In the genomic region with DNA sequence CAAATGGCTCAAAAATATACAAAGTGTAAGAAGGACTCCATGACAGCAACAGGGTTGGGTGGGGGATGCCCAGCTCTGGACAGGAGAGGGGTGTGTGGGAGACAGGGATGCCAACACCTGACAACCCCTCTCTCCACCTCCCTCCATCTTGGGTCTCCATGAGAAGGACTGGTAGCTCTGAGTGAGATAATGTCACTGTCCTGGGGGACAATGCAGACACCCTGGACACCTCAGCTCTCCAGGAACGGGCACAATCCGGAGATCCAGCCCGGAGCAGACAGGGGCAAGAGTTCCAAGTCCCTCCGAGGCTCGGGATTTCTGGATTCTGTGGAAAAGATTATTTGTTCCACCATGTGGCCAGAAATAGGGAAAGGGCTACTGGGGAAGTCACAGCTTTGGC, we compare ENCODE assay signal across 19 cellular contexts.
DNase-seq lines count a peak whose midpoint lies in the region; ATAC-seq and TF ChIP-seq lines count a peak whose summit lies in the region.
"Had no signal": no experiment of that assay in that cellular context is flagged by ENCODE, and none has a peak within 500 bp of the region (broad histone marks: within the 10 kb centered on the region; RNA-seq: fewer than 3 reads in every experiment).

No MANE protein-coding gene starts in this region.

- H3K36me3 ChIP-seq in IMR-90 (ENCODE audit: control insufficient read depth, insufficient read depth, low read length) (no peaks in the 10 kb centered on the region), mesenchymal stem cell (ENCODE audit: control insufficient read depth in 1 of 2, insufficient read depth in 2 of 2, low read depth in 1 of 2, low read length in 2 of 2) (peaks cover 0 to 20% of the 10 kb centered on the region in 2 experiments)

- BruUV-seq in IMR-90 (replicated peaks; lab: Mats Ljungman, UMichigan) = no TSS peak

- no peak overlapping the region for H2BK12ac ChIP-seq in mesenchymal stem cell (ENCODE audit: low read length in 2 of 2)

- no peak overlapping the region for H4K5ac ChIP-seq in IMR-90 (ENCODE audit: low read depth, low read length)

- POLR2A ChIA-PET in IMR-90 (lab: Charles Lee; ENCODE audit: unreplicated experiment) = no interaction called here

- WGBS in IMR-90 (ENCODE audit: extremely low coverage in 2 of 2, insufficient read length in 1 of 2), 2 experiments = no CpG with 5 or more reads among the region's 5 CpGs
- WGBS in mesenchymal stem cell = 100% methylated on average over 2 of the region's 5 CpGs

- H3K27ac ChIP-seq in IMR-90 (ENCODE audit: insufficient read depth, low read length) = no peak overlapping the region
- no peak overlapping the region for H3K27ac ChIP-seq in mesenchymal stem cell (ENCODE audit: low read length, poor library complexity, severe bottlenecking)
- H3K27ac ChIP-seq: 22Rv1 had no signal

- no peak overlapping the region for H2AK9ac ChIP-seq in IMR-90 (replicated peaks; ENCODE audit: low read depth, low read length, poor library complexity)

- H2AK5ac ChIP-seq in IMR-90 (ENCODE audit: low read depth, low read length) (peak overlapping the region; percentile 17; the same call in 1 of the 2 replicates), mesenchymal stem cell (ENCODE audit: low read length, severe bottlenecking) (no peak overlapping the region)

- no peak overlapping the region for H2BK20ac ChIP-seq in IMR-90 (ENCODE audit: low read depth, low read length)

- CTCF ChIA-PET in IMR-90 (lab: Yijun Ruan, JAX) = no interaction called here

- TF ChIP-seq CTCF in IMR-90 (conservative IDR thresholded peaks at IDR 0.05; ENCODE audit: low read depth, low read length) = no peak
- no peak for TF ChIP-seq CTCF in type B pancreatic cell (conservative IDR thresholded peaks at IDR 0.05)

- H3K79me1 ChIP-seq in IMR-90 (ENCODE audit: low read depth in 1 of 2, low read length in 2 of 2) = peaks cover 0 to 20% of the 10 kb centered on the region in 2 experiments; a peak in 2 of 4 replicates
- H3K79me1 ChIP-seq in mesenchymal stem cell (replicated peaks; ENCODE audit: low read length, poor library complexity, severe bottlenecking) = peaks cover 48% of the 10 kb centered on the region

- no peak overlapping the region for H3K27ac Mint-ChIP-seq in type B pancreatic cell
- H3K27ac Mint-ChIP-seq: CD14-positive monocyte had no signal

- H4K20me1 ChIP-seq in IMR-90 (ENCODE audit: insufficient read depth, low read length) = peaks cover 39% of the 10 kb centered on the region

- no peak for TF ChIP-seq RAD21 in IMR-90 (IDR thresholded peaks at IDR 0.05; ENCODE audit: low read length)

- no peak for TF ChIP-seq POLR2A in IMR-90 (IDR thresholded peaks at IDR 0.05; ENCODE audit: low read depth, low read length)

- H3K9me3 ChIP-seq in IMR-90 (ENCODE audit: control insufficient read depth, insufficient read depth, low read length) = peaks cover 3% of the 10 kb centered on the region
- H3K9me3 ChIP-seq in mesenchymal stem cell (ENCODE audit: control insufficient read depth, low read length) = peaks cover 4% of the 10 kb centered on the region

- H4K91ac ChIP-seq in IMR-90 (ENCODE audit: insufficient read depth, low read depth, low read length) (no peak overlapping the region), mesenchymal stem cell (ENCODE audit: low read length) (no peak overlapping the region)

- no peaks in the 10 kb centered on the region for H3K27me3 Mint-ChIP-seq in type B pancreatic cell

- peaks cover 6% of the 10 kb centered on the region for H3K4me1 Mint-ChIP-seq in type B pancreatic cell (ENCODE audit: unreplicated experiment)
- H3K4me1 Mint-ChIP-seq: CD14-positive monocyte had no signal

- peaks cover 5% of the 10 kb centered on the region for H3K9me3 Mint-ChIP-seq in type B pancreatic cell

- ATAC-seq in IMR-90 (ENCODE audit: low read depth) = no peak

- no peak overlapping the region for H3K56ac ChIP-seq in IMR-90 (ENCODE audit: extremely low read depth, insufficient read depth, low read length)

- no peaks in the 10 kb centered on the region for H3K36me3 Mint-ChIP-seq in type B pancreatic cell
- H3K36me3 Mint-ChIP-seq: CD14-positive monocyte had no signal

- H3K4me1 ChIP-seq in IMR-90 (ENCODE audit: control insufficient read depth, insufficient read depth, low read length) = peaks cover 11% of the 10 kb centered on the region
- peaks cover 10% of the 10 kb centered on the region for H3K4me1 ChIP-seq in mesenchymal stem cell (ENCODE audit: control insufficient read depth, insufficient read depth, low read depth, low read length)

- H3K4me2 ChIP-seq in IMR-90 (ENCODE audit: low read depth, low read length) = no peak overlapping the region
- no peak overlapping the region for H3K4me2 ChIP-seq in mesenchymal stem cell (ENCODE audit: low read length, poor library complexity, severe bottlenecking)

- H2AFZ ChIP-seq in IMR-90 (replicated peaks; ENCODE audit: low read length, poor library complexity) (no peak overlapping the region), mesenchymal stem cell (ENCODE audit: low read depth, low read length) (no peak overlapping the region)

- H3K18ac ChIP-seq in IMR-90 (ENCODE audit: low read depth, low read length) (no peak overlapping the region), mesenchymal stem cell (ENCODE audit: low read depth in 1 of 2, low read length in 2 of 2) (no peak overlapping the region)

- DNase-seq in activated CD4-positive, CD25-positive, alpha-beta regulatory T cell treated with anti-CD3 and anti-CD28 coated beads, Interleukin-2, amount 50 U/mL, for 72 hours = peak; percentile 2
- DNase-seq in activated CD4-positive, CD25-positive, alpha-beta regulatory T cell (lab: John Stamatoyannopoulos, UW) = no peak
- DNase-seq in IMR-90 (no peak), posterior vena cava (ENCODE audit: low spot score) (peak; percentile 24), type B pancreatic cell (ENCODE audit: extremely low spot score, unreplicated experiment) (peak; percentile 42), mesenchymal stem cell (no peak), cerebellar cortex (ENCODE audit: low spot score) (no peak), SHP77 (lab: John Stamatoyannopoulos, UW) (no peak)
- DNase-seq: DMS79, GOT3, NCI-H1092 treated with DMSO at 0.1 percent for 48 hours, NCI-H146, NCI-H2029 treated with DMSO at 0.1 percent for 48 hours, NCI-H2171 treated with DMSO at 0.1 percent for 48 hours, OCI-M1, SHP77 treated with DMSO at 0.1 percent for 48 hours had no signal

- H4K8ac ChIP-seq in IMR-90 (ENCODE audit: low read depth in 2 of 2, low read length in 2 of 2) (no peak overlapping the region), mesenchymal stem cell (ENCODE audit: low read length) (no peak overlapping the region)

- H3K9ac ChIP-seq in IMR-90 (ENCODE audit: low read depth, low read length) = no peak overlapping the region
- H3K9ac ChIP-seq in mesenchymal stem cell (ENCODE audit: low read length) = no peak overlapping the region

- no peak overlapping the region for H2BK5ac ChIP-seq in IMR-90 (ENCODE audit: low read depth, low read length, poor library complexity, severe bottlenecking)
- H2BK5ac ChIP-seq in mesenchymal stem cell (ENCODE audit: low read depth, low read length, poor library complexity, severe bottlenecking) = no peak overlapping the region

- H3K9me1 ChIP-seq in IMR-90 (ENCODE audit: insufficient read depth, low read length) = peaks cover 27% of the 10 kb centered on the region; the same call in 1 of the 2 replicates

- no peak overlapping the region for H3K23ac ChIP-seq in IMR-90 (ENCODE audit: low read depth, low read length)
- no peak overlapping the region for H3K23ac ChIP-seq in mesenchymal stem cell (ENCODE audit: low read length in 2 of 2)

- dilution Hi-C loops in IMR-90 (cut with HindIII; ENCODE audit: low sequenced_read_pairs, unreplicated experiment) = no loop called here

- no peak overlapping the region; the same call in 1 of the 2 replicates for H2BK120ac ChIP-seq in IMR-90 (ENCODE audit: low read depth, low read length)
- no peak overlapping the region for H2BK120ac ChIP-seq in mesenchymal stem cell (ENCODE audit: low read depth, low read length)

- in situ Hi-C loops in IMR-90 (cut with MboI; ENCODE audit: low sequenced_read_pairs) = no loop called here

- H2BK15ac ChIP-seq in IMR-90 (ENCODE audit: low read depth, low read length) (no peak overlapping the region), mesenchymal stem cell (ENCODE audit: low read depth, poor library complexity, severe bottlenecking) (no peak overlapping the region)

- H3K4me3 ChIP-seq in IMR-90 (ENCODE audit: insufficient read depth, low read depth, low read length) (no peak overlapping the region), mesenchymal stem cell (ENCODE audit: insufficient read depth in 1 of 2, low read depth in 1 of 2, low read length in 2 of 2) (no peak overlapping the region)
- H3K4me3 ChIP-seq: K562 had no signal

- H3K4ac ChIP-seq in IMR-90 (ENCODE audit: low read depth, low read length) (peak overlapping the region; percentile 22; the same call in 1 of the 2 replicates), mesenchymal stem cell (ENCODE audit: low read depth in 1 of 2, low read length in 2 of 2) (no peak overlapping the region)

- no peak overlapping the region for H3K4me3 Mint-ChIP-seq in type B pancreatic cell
- H3K4me3 Mint-ChIP-seq: CD14-positive monocyte had no signal

- no peak overlapping the region for H3K14ac ChIP-seq in IMR-90 (replicated peaks; ENCODE audit: low read depth, low read length)
- H3K14ac ChIP-seq in mesenchymal stem cell (ENCODE audit: low read length in 2 of 2) = no peak overlapping the region

- H3K27me3 ChIP-seq in IMR-90 (ENCODE audit: control insufficient read depth, insufficient read depth, low read length) = no peaks in the 10 kb centered on the region
- H3K27me3 ChIP-seq in mesenchymal stem cell (ENCODE audit: control insufficient read depth in 1 of 2, insufficient read depth in 1 of 2, low read length in 2 of 2) = peaks cover 0 to 6% of the 10 kb centered on the region in 2 experiments

- intact Hi-C loops in IMR-90 (cut with micrococcal nuclease) (no loop called here), posterior vena cava (cut with DNase I) (no loop called here)

TF ChIP-seq in IMR-90, 13 proteins besides CTCF, POLR2A, EP300 and RAD21 (continues in another document):
- TF ChIP-seq CEBPB (IDR thresholded peaks at IDR 0.05; ENCODE audit: low read depth, low read length) (no peak), MAFK (IDR thresholded peaks at IDR 0.05; ENCODE audit: low read depth, low read length) (no peak), NFE2L2 (IDR thresholded peaks at IDR 0.05; ENCODE audit: low read depth, low read length) (no peak), SMC3 (IDR thresholded peaks at IDR 0.05; ENCODE audit: low read depth, low read length) (no peak), CHD1 (IDR thresholded peaks at IDR 0.05; ENCODE audit: low read depth, low read length) (no peak), MXI1 (IDR thresholded peaks at IDR 0.05; ENCODE audit: borderline replicate concordance, low read depth, low read length) (no peak), USF2 (IDR thresholded peaks at IDR 0.05; ENCODE audit: low read depth, low read length) (no peak)

Comparison
In these comparisons a context has a peak if more than half of its experiments do, and no peak if none do; other contexts are left out.
1. DNase-seq: peak in activated CD4-positive, CD25-positive, alpha-beta regulatory T cell treated with anti-CD3 and anti-CD28 coated beads, Interleukin-2, amount 50 U/mL, for 72 hours (single experiment), posterior vena cava (single experiment) and type B pancreatic cell (single experiment); none in activated CD4-positive, CD25-positive, alpha-beta regulatory T cell (0 of 4), IMR-90 (single experiment), mesenchymal stem cell (single experiment), cerebellar cortex (single experiment) and SHP77 (0 of 2).